1 cellular context compared by ENCODE assay signal in genomic region chr1:33007190-33008050, GRCh38.
TF ChIP-seq lines count a peak whose summit lies in the region.

No MANE protein-coding gene starts in this region.

TF ChIP-seq in GM23338, 12 proteins besides CTCF, POLR2A, EP300 and RAD21:
- TF ChIP-seq REST (IDR thresholded peaks at IDR 0.05; ENCODE audit: unreplicated experiment) = no peak
- TF ChIP-seq ZNF114 (CRISPR knock-in tag; IDR thresholded peaks at IDR 0.05) = no peak
- TF ChIP-seq ZNF462 (CRISPR knock-in tag; IDR thresholded peaks at IDR 0.05) = no peak
- TF ChIP-seq CREB1 (CRISPR knock-in tag; IDR thresholded peaks at IDR 0.05; ENCODE audit: low read depth) = no peak
- TF ChIP-seq EZH2phosphoT487 (IDR thresholded peaks at IDR 0.05; ENCODE audit: unreplicated experiment) = no peak
- TF ChIP-seq ZNF331 (CRISPR knock-in tag; IDR thresholded peaks at IDR 0.05; ENCODE audit: low read depth) = no peak
- no peak for TF ChIP-seq NANOG (IDR thresholded peaks at IDR 0.05; ENCODE audit: borderline replicate concordance)
- TF ChIP-seq STAT1 (IDR thresholded peaks at IDR 0.05; ENCODE audit: unreplicated experiment) = no peak
- TF ChIP-seq POLR2AphosphoS5 (IDR thresholded peaks at IDR 0.05; ENCODE audit: low read depth) = no peak
- TF ChIP-seq JUNB (IDR thresholded peaks at IDR 0.05; ENCODE audit: unreplicated experiment) = no peak
- TF ChIP-seq EZH2 (IDR thresholded peaks at IDR 0.05; ENCODE audit: low read depth, unreplicated experiment) = no peak
- no peak for TF ChIP-seq ETS1 (IDR thresholded peaks at IDR 0.05)
